9 cellular contexts compared by ENCODE assay signal in the genomic region with DNA sequence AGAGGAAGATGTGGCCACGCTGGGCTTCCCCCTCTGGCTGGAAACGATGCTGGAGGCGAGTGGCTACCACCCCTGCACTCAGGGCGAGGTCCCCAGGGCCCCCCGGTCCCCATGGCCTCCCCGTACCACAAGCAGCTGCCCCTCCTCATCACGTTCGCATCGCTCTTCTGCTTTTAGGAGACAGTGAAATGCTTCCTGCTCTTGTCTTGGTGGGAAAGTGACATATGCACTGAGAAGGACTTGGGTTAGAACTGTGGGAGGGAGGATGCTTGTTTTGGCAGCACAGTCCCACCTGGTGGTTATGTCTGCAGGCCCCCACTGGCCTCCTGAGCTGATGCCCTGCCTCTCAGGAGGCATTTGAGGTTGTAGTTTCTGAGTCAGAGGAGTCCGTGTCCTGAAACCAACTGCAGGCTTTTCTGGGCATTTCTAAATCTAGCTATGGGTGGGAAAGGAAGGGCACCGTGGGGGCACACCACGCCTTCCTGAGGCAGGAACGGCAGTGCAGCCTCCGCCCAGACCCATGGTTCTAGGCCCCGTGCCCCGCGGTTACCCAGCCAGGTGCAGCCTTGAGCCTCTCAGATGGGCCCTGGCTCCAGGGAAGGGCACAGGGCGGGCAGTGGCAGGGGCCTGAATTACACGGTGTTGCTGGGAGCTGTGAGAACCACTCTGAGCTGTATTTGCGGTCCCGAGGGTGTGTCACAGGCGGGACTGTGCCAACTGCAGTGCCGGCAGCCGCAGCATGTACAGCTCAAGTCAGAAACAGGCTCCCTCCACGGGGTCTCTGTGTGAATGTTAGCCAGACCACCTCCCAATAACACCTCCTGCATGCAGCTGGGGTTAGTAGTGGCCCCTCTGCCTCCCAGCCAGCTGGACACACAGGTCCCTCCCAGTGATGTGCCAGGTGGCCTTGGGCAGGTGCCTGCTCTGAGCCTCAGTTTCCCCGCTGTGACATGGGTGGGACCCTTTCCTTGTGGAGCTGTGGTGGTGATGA.
DNase-seq lines count a peak whose midpoint lies in the region; ATAC-seq and TF ChIP-seq lines count a peak whose summit lies in the region.
"Had no signal": no experiment of that assay in that cellular context is flagged by ENCODE, and none has a peak within 500 bp of the region (broad histone marks: within the 10 kb centered on the region; RNA-seq: fewer than 3 reads in every experiment).

No MANE protein-coding gene starts in this region.

- DNase-seq in activated CD4-positive, alpha-beta T cell treated with anti-CD3 and anti-CD28 coated beads for 36 hours: peak; percentile 70
- DNase-seq in activated CD4-positive, alpha-beta T cell treated with anti-CD3 and anti-CD28 coated beads for 4 hours: no peak
- DNase-seq in NCI-H226 (peak; percentile 7), glutamatergic neuron (peak; percentile 13), germinal center (ENCODE audit: low spot score) (no peak), 8988T (no peak), NCI-H524 treated with DMSO at 0.1 percent for 48 hours (lab: John Stamatoyannopoulos, UW) (no peak)

- H3K27ac Mint-ChIP-seq in activated CD4-positive, alpha-beta T cell treated with anti-CD3 and anti-CD28 coated beads for 36 hours: peak overlapping the region; percentile 59
- H3K27ac Mint-ChIP-seq in glutamatergic neuron (ENCODE audit: unreplicated experiment): no peak overlapping the region

- intact Hi-C loops in activated CD4-positive, alpha-beta T cell treated with anti-CD3 and anti-CD28 coated beads for 36 hours (cut with DNase I, micrococcal nuclease): loop anchor here in 1 of 2 experiments (2.0 to 5.0 kb wide), 4 partner anchors 39 to 331 kb away; partner anchors contain the start of genes RAN and STX2

- peak; percentile 70 for ATAC-seq in activated CD4-positive, alpha-beta T cell treated with anti-CD3 and anti-CD28 coated beads for 36 hours

- H3K36me3 ChIP-seq in HEK293 (ENCODE audit: control insufficient read depth in 2 of 2, insufficient read depth in 1 of 2, low read length in 2 of 2): no peaks in the 10 kb centered on the region

- peaks cover 3% of the 10 kb centered on the region for H3K27me3 Mint-ChIP-seq in activated CD4-positive, alpha-beta T cell treated with anti-CD3 and anti-CD28 coated beads for 36 hours
- H3K27me3 Mint-ChIP-seq in glutamatergic neuron (ENCODE audit: unreplicated experiment): peaks cover 8% of the 10 kb centered on the region

- no peaks in the 10 kb centered on the region for H3K9me3 ChIP-seq in HEK293 (ENCODE audit: control insufficient read depth, insufficient read depth, low read depth, low read length)

- peak overlapping the region; percentile 45 for H3K4me3 Mint-ChIP-seq in activated CD4-positive, alpha-beta T cell treated with anti-CD3 and anti-CD28 coated beads for 36 hours
- no peak overlapping the region for H3K4me3 Mint-ChIP-seq in glutamatergic neuron (ENCODE audit: unreplicated experiment)

- H3K27ac ChIP-seq in HEK293 (ENCODE audit: extremely low read depth, low read depth, low read length): no peak overlapping the region
- H3K27ac ChIP-seq: 22Rv1 had no signal

- no peaks in the 10 kb centered on the region for H3K4me1 ChIP-seq in HEK293 (ENCODE audit: control insufficient read depth, insufficient read depth, low read length)

- H3K9me3 Mint-ChIP-seq in activated CD4-positive, alpha-beta T cell treated with anti-CD3 and anti-CD28 coated beads for 36 hours (ENCODE audit: low read depth): no peaks in the 10 kb centered on the region
- H3K9me3 Mint-ChIP-seq in glutamatergic neuron (ENCODE audit: unreplicated experiment): peaks cover 9% of the 10 kb centered on the region

- peaks cover 21% of the 10 kb centered on the region for H3K4me1 Mint-ChIP-seq in activated CD4-positive, alpha-beta T cell treated with anti-CD3 and anti-CD28 coated beads for 36 hours
- peaks cover 22% of the 10 kb centered on the region for H3K4me1 Mint-ChIP-seq in glutamatergic neuron (ENCODE audit: low read depth, unreplicated experiment)

- no peak overlapping the region for H3K4me3 ChIP-seq in HEK293 (ENCODE audit: low read depth, low read length)

- TF ChIP-seq CTCF in HEK293 (tag by site-specific recombination; IDR thresholded peaks at IDR 0.05) (no peak), glutamatergic neuron (IDR thresholded peaks at IDR 0.05; ENCODE audit: partially characterized antibody, unreplicated experiment) (no peak)

- no peaks in the 10 kb centered on the region for H3K36me3 Mint-ChIP-seq in activated CD4-positive, alpha-beta T cell treated with anti-CD3 and anti-CD28 coated beads for 36 hours (ENCODE audit: low read depth)
- no peaks in the 10 kb centered on the region for H3K36me3 Mint-ChIP-seq in glutamatergic neuron (ENCODE audit: unreplicated experiment)

- POLR2A ChIA-PET in activated CD4-positive, alpha-beta T cell treated with anti-CD3 and anti-CD28 coated beads for 36 hours (lab: Charles Lee): interaction anchor here (0.6 to 1.3 kb wide), 2 partner anchors 19 to 361 kb away, joined by 3 to 4 read pairs; no protein-coding TSS in a partner anchor
- POLR2A ChIA-PET in HEK293 (lab: Yijun Ruan, JAX): no interaction called here

- CTCF ChIA-PET in activated CD4-positive, alpha-beta T cell treated with anti-CD3 and anti-CD28 coated beads for 36 hours (lab: Charles Lee): interaction anchor here (1.2 to 4.5 kb wide), 3 partner anchors 8 to 39 kb away, joined by 3 to 24 read pairs (median 11); no protein-coding TSS in a partner anchor
- CTCF ChIA-PET in HEK293 (lab: Yijun Ruan, JAX): no interaction called here

TF ChIP-seq in HEK293, 187 proteins besides CTCF, POLR2A, EP300 and RAD21:
- no peak for TF ChIP-seq SP3 (tag by site-specific recombination; IDR thresholded peaks at IDR 0.05)
- TF ChIP-seq ZNF175 (tag by site-specific recombination; IDR thresholded peaks at IDR 0.05): no peak
- no peak for TF ChIP-seq ZNF621 (tag by site-specific recombination; IDR thresholded peaks at IDR 0.05)
- TF ChIP-seq ZIC2 (tag by site-specific recombination; IDR thresholded peaks at IDR 0.05): 0 out of 2 replicates have a peak, but pooled peaks have one; percentile 15
- peak; percentile 48; the same call in 1 of the 2 replicates for TF ChIP-seq GLIS1 (tag by site-specific recombination; IDR thresholded peaks at IDR 0.05)
- TF ChIP-seq, protein P1, sequence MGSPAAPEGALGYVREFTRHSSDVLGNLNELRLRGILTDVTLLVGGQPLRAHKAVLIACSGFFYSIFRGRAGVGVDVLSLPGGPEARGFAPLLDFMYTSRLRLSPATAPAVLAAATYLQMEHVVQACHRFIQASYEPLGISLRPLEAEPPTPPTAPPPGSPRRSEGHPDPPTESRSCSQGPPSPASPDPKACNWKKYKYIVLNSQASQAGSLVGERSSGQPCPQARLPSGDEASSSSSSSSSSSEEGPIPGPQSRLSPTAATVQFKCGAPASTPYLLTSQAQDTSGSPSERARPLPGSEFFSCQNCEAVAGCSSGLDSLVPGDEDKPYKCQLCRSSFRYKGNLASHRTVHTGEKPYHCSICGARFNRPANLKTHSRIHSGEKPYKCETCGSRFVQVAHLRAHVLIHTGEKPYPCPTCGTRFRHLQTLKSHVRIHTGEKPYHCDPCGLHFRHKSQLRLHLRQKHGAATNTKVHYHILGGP (tag by site-specific recombination; IDR thresholded peaks at IDR 0.05): no peak

Comparison
In these comparisons a context has a peak if more than half of its experiments do, and no peak if none do; other contexts are left out.
1. DNase-seq: peak in activated CD4-positive, alpha-beta T cell treated with anti-CD3 and anti-CD28 coated beads for 36 hours (single experiment), NCI-H226 (single experiment) and glutamatergic neuron (single experiment); none in activated CD4-positive, alpha-beta T cell treated with anti-CD3 and anti-CD28 coated beads for 4 hours (0 of 2), germinal center (single experiment), 8988T (single experiment) and NCI-H524 treated with DMSO at 0.1 percent for 48 hours (single experiment).